28 cellular contexts compared by ENCODE assay signal in genomic region chr6:21327326-21328140, GRCh38.
DNase-seq lines count a peak whose midpoint lies in the region; ATAC-seq, FAIRE-seq and TF ChIP-seq lines count a peak whose summit lies in the region.
"Had no signal": no experiment of that assay in that cellular context is flagged by ENCODE, and none has a peak within 500 bp of the region (broad histone marks: within the 10 kb centered on the region; RNA-seq: fewer than 3 reads in every experiment).

No MANE protein-coding gene starts in this region.

- no peak overlapping the region for H3K56ac ChIP-seq in H9 (ENCODE audit: insufficient read length, low read depth, low read length)
- no peak overlapping the region for H3K56ac ChIP-seq in mesendoderm (ENCODE audit: low read length)

- no peaks in the 10 kb centered on the region for H4K20me1 ChIP-seq in H9 (ENCODE audit: control insufficient read depth, insufficient read depth, insufficient read length)

- CTCF ChIA-PET in CD8-positive, alpha-beta T cell (lab: Charles Lee) = no interaction called here

- no peaks in the 10 kb centered on the region for H3K23me2 ChIP-seq in H9 (ENCODE audit: insufficient read length, low read depth, low read length, poor library complexity, severe bottlenecking)

- no peak overlapping the region for H2AFZ ChIP-seq in H9 (ENCODE audit: low read length)

- peak overlapping the region; percentile 64 to 93 (median 73); a peak in 6 of 7 replicates for H3K27ac Mint-ChIP-seq in H9
- H3K27ac Mint-ChIP-seq in CD8-positive, alpha-beta T cell = no peak overlapping the region
- H3K27ac Mint-ChIP-seq: activated CD8-positive, alpha-beta T cell treated with anti-CD3 and anti-CD28 coated beads, Interleukin-2, amount 10 ng/mL, durations not matched to agents 7 days and 5 days; activated naive CD8-positive, alpha-beta T cell treated with anti-CD3 and anti-CD28 coated beads, Interleukin-2, amount 50 U/mL, for 24 hours; stimulated activated memory B cell treated with anti-CD40 and anti-IgM and Interleukin-4, amounts not matched to agents 10 μg/mL and 1 μg/mL and 100 μg/mL, for 72 hours had no signal

- H3K4me3 ChIP-seq in HUES64 (ENCODE audit: low read length) (peak overlapping the region; percentile 13; the same call in 1 of the 2 replicates), mesendoderm (ENCODE audit: low read length) (no peak overlapping the region), pancreas (no peak overlapping the region)
- no peak overlapping the region for H3K4me3 ChIP-seq in CD8-positive, alpha-beta T cell (ENCODE audit: low read depth, low read length)
- H3K4me3 ChIP-seq: left lung, right lobe of liver, suprapubic skin had no signal

- no peaks in the 10 kb centered on the region for H3K9me3 Mint-ChIP-seq in H9
- H3K9me3 Mint-ChIP-seq in CD8-positive, alpha-beta T cell = no peaks in the 10 kb centered on the region
- H3K9me3 Mint-ChIP-seq: activated naive CD8-positive, alpha-beta T cell treated with anti-CD3 and anti-CD28 coated beads, Interleukin-2, amount 50 U/mL, for 24 hours; stimulated activated memory B cell treated with anti-CD40 and anti-IgM and Interleukin-4, amounts not matched to agents 10 μg/mL and 1 μg/mL and 100 μg/mL, for 72 hours had no signal

- no peak overlapping the region for H4K5ac ChIP-seq in H9 (ENCODE audit: insufficient read length, low read depth, low read length)
- H4K5ac ChIP-seq in mesendoderm (ENCODE audit: low read length) = no peak overlapping the region

- H3K23ac ChIP-seq in H9 (ENCODE audit: insufficient read length, low read depth, low read length) (no peak overlapping the region), mesendoderm (ENCODE audit: low read length) (no peak overlapping the region)

- POLR2A ChIA-PET in CD8-positive, alpha-beta T cell (lab: Charles Lee) = no interaction called here

- no peak overlapping the region for H2BK120ac ChIP-seq in H9 (ENCODE audit: low read depth, low read length, poor library complexity, severe bottlenecking)
- no peak overlapping the region for H2BK120ac ChIP-seq in mesendoderm (ENCODE audit: low read depth, low read length)

- H3K14ac ChIP-seq in H9 (ENCODE audit: insufficient read depth, low read length) = no peak overlapping the region

- no CpG with 5 or more reads among the region's 9 CpGs for WGBS in H9 (ENCODE audit: extremely low coverage, insufficient read length, low lambda C conversion rate)
- 14% methylated on average over 8 of the region's 9 CpGs for WGBS in HUES64
- WGBS in mesendoderm (ENCODE audit: extremely low coverage, insufficient coverage, low lambda C conversion rate) = no CpG with 5 or more reads among the region's 9 CpGs
- WGBS in pancreas, 2 donors = 71 to 77% methylated on average over 9 of the region's 9 CpGs

- no peak for FAIRE-seq in pancreas (lab: Jason Lieb, UNC)
- FAIRE-seq: GM12891, islet of Langerhans, TTC549 had no signal

- no peak overlapping the region for H2BK12ac ChIP-seq in H9 (ENCODE audit: insufficient read length, low read depth, low read length)

- H3K36me3 Mint-ChIP-seq in H9 (ENCODE audit: insufficient read depth in 1 of 3, low read depth in 3 of 3) = no peaks in the 10 kb centered on the region
- H3K36me3 Mint-ChIP-seq in CD8-positive, alpha-beta T cell = no peaks in the 10 kb centered on the region
- H3K36me3 Mint-ChIP-seq: stimulated activated memory B cell treated with anti-CD40 and anti-IgM and Interleukin-4, amounts not matched to agents 10 μg/mL and 1 μg/mL and 100 μg/mL, for 72 hours had no signal

- H3K27ac ChIP-seq in H9 (ENCODE audit: insufficient read length, low read depth, low read length) (peak overlapping the region; percentile 75), HUES64 (ENCODE audit: low read depth, low read length) (peak overlapping the region; percentile 75), mesendoderm (ENCODE audit: low read depth, low read length) (peak overlapping the region; percentile 28), pancreas (no peak overlapping the region)
- no peak overlapping the region for H3K27ac ChIP-seq in CD8-positive, alpha-beta T cell (ENCODE audit: low read depth, low read length)
- H3K27ac ChIP-seq: C4-2B, left lung, right lobe of liver, suprapubic skin had no signal

- H3K4ac ChIP-seq in H9 (ENCODE audit: low read depth, low read length) (no peak overlapping the region), mesendoderm (ENCODE audit: low read depth, low read length) (no peak overlapping the region)

- H3K27me3 ChIP-seq in H9 (ENCODE audit: insufficient read depth, low read length) (no peaks in the 10 kb centered on the region), HUES64 (ENCODE audit: insufficient read depth, low read length) (no peaks in the 10 kb centered on the region), mesendoderm (ENCODE audit: insufficient read depth, low read length, poor library complexity) (no peaks in the 10 kb centered on the region), pancreas (no peaks in the 10 kb centered on the region)
- H3K27me3 ChIP-seq in CD8-positive, alpha-beta T cell (ENCODE audit: insufficient read depth, low read length) = no peaks in the 10 kb centered on the region
- H3K27me3 ChIP-seq: left lung, right lobe of liver, suprapubic skin had no signal

- H2AK5ac ChIP-seq in H9 (ENCODE audit: insufficient read length, low read length) = no peak overlapping the region
- H2AK5ac ChIP-seq in mesendoderm (ENCODE audit: low read length) = no peak overlapping the region

- H4K91ac ChIP-seq in H9 (ENCODE audit: insufficient read length, low read depth, low read length) = no peak overlapping the region

- H3K4me2 ChIP-seq in H9 (ENCODE audit: insufficient read depth, insufficient read length, low read length) = peak overlapping the region; percentile 37
- H3K4me2 ChIP-seq in mesendoderm (ENCODE audit: low read length) = no peak overlapping the region

- intact Hi-C loops in pancreas (cut with DNase I) = no loop called here
- intact Hi-C loops in CD8-positive, alpha-beta T cell (cut with DNase I, micrococcal nuclease) = loop anchor here in 1 of 2 experiments (10.0 kb wide), 1 partner anchor 1947 kb away; no protein-coding TSS in a partner anchor

- peaks cover 4% of the 10 kb centered on the region; the same call in 1 of the 2 replicates for H3K4me1 ChIP-seq in H9 (ENCODE audit: insufficient read depth, low read length)
- H3K4me1 ChIP-seq in HUES64 (ENCODE audit: insufficient read depth, low read length) = peaks cover 11% of the 10 kb centered on the region
- H3K4me1 ChIP-seq in mesendoderm (ENCODE audit: control insufficient read depth, low read depth, low read length) = no peaks in the 10 kb centered on the region
- no peaks in the 10 kb centered on the region for H3K4me1 ChIP-seq in pancreas
- no peaks in the 10 kb centered on the region for H3K4me1 ChIP-seq in CD8-positive, alpha-beta T cell (ENCODE audit: insufficient read depth, low read length)
- H3K4me1 ChIP-seq: left lung, right lobe of liver had no signal

- H3K9me3 ChIP-seq in H9 (ENCODE audit: control insufficient read depth, low read depth, low read length) = no peaks in the 10 kb centered on the region
- H3K9me3 ChIP-seq in HUES64 (ENCODE audit: insufficient read depth, low read depth, low read length) = no peaks in the 10 kb centered on the region
- no peaks in the 10 kb centered on the region for H3K9me3 ChIP-seq in pancreas
- no peaks in the 10 kb centered on the region for H3K9me3 ChIP-seq in CD8-positive, alpha-beta T cell (ENCODE audit: low read length)
- H3K9me3 ChIP-seq: left lung, right lobe of liver, suprapubic skin had no signal

- H3K4me3 Mint-ChIP-seq in H9 = no peak overlapping the region
- H3K4me3 Mint-ChIP-seq in CD8-positive, alpha-beta T cell = no peak overlapping the region
- H3K4me3 Mint-ChIP-seq: activated CD8-positive, alpha-beta T cell treated with anti-CD3 and anti-CD28 coated beads, Interleukin-2, amount 10 ng/mL, durations not matched to agents 7 days and 5 days; activated naive CD8-positive, alpha-beta T cell treated with anti-CD3 and anti-CD28 coated beads, Interleukin-2, amount 50 U/mL, for 24 hours; stimulated activated memory B cell treated with anti-CD40 and anti-IgM and Interleukin-4, amounts not matched to agents 10 μg/mL and 1 μg/mL and 100 μg/mL, for 72 hours had no signal

- H3K79me2 ChIP-seq in H9 (ENCODE audit: insufficient read depth, low read length) = no peaks in the 10 kb centered on the region
- H3K79me2 ChIP-seq in mesendoderm (ENCODE audit: control insufficient read depth, insufficient read depth, low read length) = no peaks in the 10 kb centered on the region

- ATAC-seq in pancreas (no peak), GM18861 (IDR thresholded peaks at IDR 0.05; ENCODE audit: unreplicated experiment) (no peak)
- ATAC-seq in CD8-positive, alpha-beta T cell = no peak
- ATAC-seq: activated CD8-positive, alpha-beta T cell treated with anti-CD3 and anti-CD28 coated beads, Interleukin-2, amount 10 ng/mL, durations not matched to agents 7 days and 5 days; activated naive CD8-positive, alpha-beta T cell treated with anti-CD3 and anti-CD28 coated beads, Interleukin-2, amount 50 U/mL, for 24 hours; esophagus mucosa; left lung; right lobe of liver; stimulated activated memory B cell treated with anti-CD40 and anti-IgM and Interleukin-4, amounts not matched to agents 10 μg/mL and 1 μg/mL and 100 μg/mL, for 72 hours had no signal

- H3T11ph ChIP-seq in H9 (ENCODE audit: low read length) = no peak overlapping the region

- H3K36me3 ChIP-seq in HUES64 (ENCODE audit: insufficient read depth, low read length) (no peaks in the 10 kb centered on the region), mesendoderm (ENCODE audit: control insufficient read depth, insufficient read depth, low read length) (no peaks in the 10 kb centered on the region), pancreas (no peaks in the 10 kb centered on the region)
- no peaks in the 10 kb centered on the region for H3K36me3 ChIP-seq in CD8-positive, alpha-beta T cell (ENCODE audit: insufficient read depth, low read length)
- H3K36me3 ChIP-seq: left lung, right lobe of liver, suprapubic skin had no signal

- H3K18ac ChIP-seq in H9 (ENCODE audit: insufficient read length, low read depth, low read length) (no peak overlapping the region), mesendoderm (ENCODE audit: low read length) (peak overlapping the region; percentile 78)

- no peak for TF ChIP-seq CTCF in H9 (conservative IDR thresholded peaks at IDR 0.05)
- TF ChIP-seq CTCF in pancreas (IDR thresholded peaks at IDR 0.05) = no peak
- TF ChIP-seq CTCF in CD8-positive, alpha-beta T cell (IDR thresholded peaks at IDR 0.05) = no peak

- no peaks in the 10 kb centered on the region for H3K27me3 Mint-ChIP-seq in H9 (ENCODE audit: low read depth)
- peaks cover 2% of the 10 kb centered on the region for H3K27me3 Mint-ChIP-seq in CD8-positive, alpha-beta T cell (ENCODE audit: low read depth)
- H3K27me3 Mint-ChIP-seq: stimulated activated memory B cell treated with anti-CD40 and anti-IgM and Interleukin-4, amounts not matched to agents 10 μg/mL and 1 μg/mL and 100 μg/mL, for 72 hours had no signal

- peak; percentile 58 for DNase-seq in H9
- DNase-seq in NCI-H748 treated with DMSO at 0.1 percent for 48 hours (lab: John Stamatoyannopoulos, UW) = peak; percentile 80
- peak; percentile 82 for DNase-seq in mesendoderm
- no peak for DNase-seq in pancreas
- no peak for DNase-seq in CD8-positive, alpha-beta T cell
- DNase-seq: activated CD4-positive, alpha-beta T cell treated with anti-CD3 and anti-CD28 coated beads for 1 hour; activated CD8-positive, alpha-beta T cell treated with anti-CD3 and anti-CD28 coated beads, Interleukin-2, amount 10 ng/mL, durations not matched to agents 7 days and 5 days; activated effector memory CD4-positive, alpha-beta T cell treated with Interleukin-2 at 50 U/mL for 16 hours; activated naive CD8-positive, alpha-beta T cell treated with anti-CD3 and anti-CD28 coated beads, Interleukin-2, amount 50 U/mL, for 24 hours; caudate nucleus; cortex of kidney; foreskin fibroblast; left lung; mesenchymal stem cell; NCI-H1092 treated with DMSO at 0.1 percent for 48 hours; NCI-H69; right lobe of liver; RPMI8226; stimulated activated CD4-positive, alpha-beta T cell treated with anti-CD3 and anti-CD28 coated beads, Interleukin-4, amount 100 ng/mL, for 4 hours had no signal

- H2BK15ac ChIP-seq in H9 (ENCODE audit: low read depth, low read length) = no peak overlapping the region
- no peak overlapping the region for H2BK15ac ChIP-seq in mesendoderm (replicated peaks; ENCODE audit: low read depth)

- H4K8ac ChIP-seq in H9 (replicated peaks; ENCODE audit: insufficient read length, low read depth, low read length) (no peak overlapping the region), mesendoderm (ENCODE audit: low read depth, low read length) (no peak overlapping the region)

- H2BK5ac ChIP-seq in H9 (ENCODE audit: insufficient read length, low read length) (no peak overlapping the region), mesendoderm (ENCODE audit: low read length) (peak overlapping the region; percentile 15)

- H2BK20ac ChIP-seq in H9 (ENCODE audit: low read depth, low read length, poor library complexity, severe bottlenecking) = no peak overlapping the region

- H3K79me1 ChIP-seq in H9 (ENCODE audit: insufficient read depth, low read depth, low read length, poor library complexity, severe bottlenecking) (no peaks in the 10 kb centered on the region), mesendoderm (ENCODE audit: low read length) (no peaks in the 10 kb centered on the region)

- H3K4me1 Mint-ChIP-seq in H9 = peaks cover 15 to 19% of the 10 kb centered on the region in 2 experiments
- no peaks in the 10 kb centered on the region for H3K4me1 Mint-ChIP-seq in CD8-positive, alpha-beta T cell (ENCODE audit: low read depth)
- H3K4me1 Mint-ChIP-seq: activated naive CD8-positive, alpha-beta T cell treated with anti-CD3 and anti-CD28 coated beads, Interleukin-2, amount 50 U/mL, for 24 hours; stimulated activated memory B cell treated with anti-CD40 and anti-IgM and Interleukin-4, amounts not matched to agents 10 μg/mL and 1 μg/mL and 100 μg/mL, for 72 hours had no signal

- H3K9ac ChIP-seq in H9 (ENCODE audit: extremely low read depth, insufficient read length, low read length) = no peak overlapping the region
- peak overlapping the region; percentile 22; the same call in 1 of the 2 replicates for H3K9ac ChIP-seq in HUES64 (ENCODE audit: low read depth, low read length)
- no peak overlapping the region for H3K9ac ChIP-seq in mesendoderm (ENCODE audit: low read length)

Comparison
In these comparisons a context has a peak if more than half of its experiments do, and no peak if none do; other contexts are left out.
1. DNase-seq: peak in H9 (single experiment), NCI-H748 treated with DMSO at 0.1 percent for 48 hours (single experiment) and mesendoderm (single experiment); none in pancreas (0 of 6) and CD8-positive, alpha-beta T cell (0 of 7).
2. H3K27ac ChIP-seq: peak in H9 (single experiment), HUES64 (single experiment) and mesendoderm (single experiment); none in pancreas (0 of 4) and CD8-positive, alpha-beta T cell (single experiment).